8 cellular contexts compared by ENCODE assay signal in genomic region chr2:207710814-207711740, GRCh38. TPM values are rescaled to one million over a fixed set of nuclear protein-coding genes. Genes with fewer than 3 reads are reported as not detected.
DNase-seq lines count a peak whose midpoint lies in the region; TF ChIP-seq lines count a peak whose summit lies in the region.

CCNYL1 (plus strand) TSS chr2:207711640; CDS start chr2:207711897, 257 bp downstream.

- H3K4me3 Mint-ChIP-seq in activated naive CD4-positive, alpha-beta T cell treated with anti-CD3 and anti-CD28 coated beads, Interleukin-2, amount 50 U/mL, for 24 hours: peak within 1 kb of the TSS; percentile 99

- H3K4me3 ChIP-seq in HFF-Myc (replicated peaks; ENCODE audit: low read depth, low read length): peak within 1 kb of the TSS; percentile 77
- H3K4me3 ChIP-seq in suprapubic skin: peak within 1 kb of the TSS; percentile 93

- H3K9me3 ChIP-seq in suprapubic skin: no peaks in the 10 kb centered on the region

- no peak for TF ChIP-seq EP300 in suprapubic skin (IDR thresholded peaks at IDR 0.05)

- WGBS in suprapubic skin: under 1% methylated on average over 32 of the region's 60 CpGs

- peak in 1 of 2 donors; percentile 75 for TF ChIP-seq POLR2A in suprapubic skin (IDR thresholded peaks at IDR 0.05)

- H3K4me1 ChIP-seq in suprapubic skin: peaks cover 24% of the 10 kb centered on the region

- peaks cover 3% of the 10 kb centered on the region for H3K36me3 Mint-ChIP-seq in activated naive CD4-positive, alpha-beta T cell treated with anti-CD3 and anti-CD28 coated beads, Interleukin-2, amount 50 U/mL, for 24 hours

- TF ChIP-seq CTCF in HFF-Myc (IDR thresholded peaks at IDR 0.05; ENCODE audit: low read depth, low read length, missing control alignments) (no peak), suprapubic skin (IDR thresholded peaks at IDR 0.05) (peak in 1 of 2 donors; percentile 50)

- DNase-seq in GM03348 (ENCODE audit: low spot score) (peak; percentile 100), HFF-Myc (ENCODE audit: extremely low read depth, low read depth) (peak; percentile 93), NAMALWA (ENCODE audit: low spot score) (peak; percentile 98), SK-N-DZ (ENCODE audit: low spot score) (peak; percentile 97), globus pallidus (ENCODE audit: low spot score) (peak; percentile 99), nucleus accumbens (lab: John Stamatoyannopoulos, UW) (peak; percentile 83 to 99 (median 98)), suprapubic skin (ENCODE audit: low spot score in 2 of 2) (peak; percentile 99 to 100)

- H3K9me3 Mint-ChIP-seq in activated naive CD4-positive, alpha-beta T cell treated with anti-CD3 and anti-CD28 coated beads, Interleukin-2, amount 50 U/mL, for 24 hours: no peaks in the 10 kb centered on the region

- H3K4me1 Mint-ChIP-seq in activated naive CD4-positive, alpha-beta T cell treated with anti-CD3 and anti-CD28 coated beads, Interleukin-2, amount 50 U/mL, for 24 hours: peaks cover 30% of the 10 kb centered on the region

- H3K36me3 ChIP-seq in suprapubic skin: no peaks in the 10 kb centered on the region

- H3K27me3 ChIP-seq in suprapubic skin: no peaks in the 10 kb centered on the region

- H3K27ac Mint-ChIP-seq in activated naive CD4-positive, alpha-beta T cell treated with anti-CD3 and anti-CD28 coated beads, Interleukin-2, amount 50 U/mL, for 24 hours: peak within 1 kb of the TSS; percentile 94

- H3K27ac ChIP-seq in suprapubic skin: peak within 1 kb of the TSS; percentile 80

- H3K27me3 Mint-ChIP-seq in activated naive CD4-positive, alpha-beta T cell treated with anti-CD3 and anti-CD28 coated beads, Interleukin-2, amount 50 U/mL, for 24 hours: no peaks in the 10 kb centered on the region

RNA-seq across cellular contexts. Expression of gene CCNYL1, which starts in this region (rescaled TPM):
- polyA plus RNA-seq in SK-N-DZ (2014; cell fraction: cytosol; rRNA removed): 2.7 and 2.8 TPM in 2 replicates
- polyA plus RNA-seq in SK-N-DZ (2014; cell fraction: nucleus; rRNA removed): 3.8 and 4.9 TPM in 2 replicates
- 10 to 100 TPM in 1 of 4 donors, 1 to 10 TPM in 3; 3.1 to 11.3 (median 5.4) TPM for total RNA-seq in suprapubic skin

Comparison
In these comparisons a context has a peak if more than half of its experiments do, and no peak if none do; other contexts are left out.
1. Peak in every context shown above with its lines: DNase-seq, H3K4me3 ChIP-seq and H3K27ac ChIP-seq.